ENCODE assay signal across 2 cellular contexts in genomic region chr5:12759377-12759776, GRCh38.
TF ChIP-seq lines count a peak whose summit lies in the region.

No MANE protein-coding gene starts in this region.

TF ChIP-seq in IMR-90, 13 proteins besides CTCF, POLR2A, EP300 and RAD21:
- TF ChIP-seq NFE2L2 (IDR thresholded peaks at IDR 0.05; ENCODE audit: low read depth, low read length): no peak
- peak; percentile 53; the same call in 1 of the 2 replicates for TF ChIP-seq MAFK (IDR thresholded peaks at IDR 0.05; ENCODE audit: low read depth, low read length)

TF ChIP-seq in K562, 482 proteins besides CTCF, POLR2A, EP300 and RAD21:
- TF ChIP-seq PPARD (CRISPR knock-in tag; IDR thresholded peaks at IDR 0.05): no peak
- peak; percentile 50 for TF ChIP-seq NFE2 (IDR thresholded peaks at IDR 0.05; ENCODE audit: low read depth)
- TF ChIP-seq DIDO1 (tag; IDR thresholded peaks at IDR 0.05; ENCODE audit: low read depth): no peak
- no peak for TF ChIP-seq MGA (IDR thresholded peaks at IDR 0.05)
- no peak for TF ChIP-seq GTF2E2 (tag; IDR thresholded peaks at IDR 0.05)
- peak in 1 of 2 experiments; percentile 29; a peak in 1 of 4 replicates for TF ChIP-seq NRF1 (conservative IDR thresholded peaks at IDR 0.05 in 1 of 2, IDR thresholded peaks at IDR 0.05 in 1 of 2)
- peak; percentile 88 for TF ChIP-seq C11orf30 (IDR thresholded peaks at IDR 0.05; ENCODE audit: low read depth)
- TF ChIP-seq MAFF (IDR thresholded peaks at IDR 0.05; ENCODE audit: low read length): peak; percentile 83
- TF ChIP-seq ZNF316 (IDR thresholded peaks at IDR 0.05): peak; percentile 92
- TF ChIP-seq MAFK (IDR thresholded peaks at IDR 0.05; ENCODE audit: low read length): peak; percentile 75
- peak; percentile 66 for TF ChIP-seq MAFG (tag; conservative IDR thresholded peaks at IDR 0.05)
